8 cellular contexts compared by ENCODE assay signal in the genomic region with DNA sequence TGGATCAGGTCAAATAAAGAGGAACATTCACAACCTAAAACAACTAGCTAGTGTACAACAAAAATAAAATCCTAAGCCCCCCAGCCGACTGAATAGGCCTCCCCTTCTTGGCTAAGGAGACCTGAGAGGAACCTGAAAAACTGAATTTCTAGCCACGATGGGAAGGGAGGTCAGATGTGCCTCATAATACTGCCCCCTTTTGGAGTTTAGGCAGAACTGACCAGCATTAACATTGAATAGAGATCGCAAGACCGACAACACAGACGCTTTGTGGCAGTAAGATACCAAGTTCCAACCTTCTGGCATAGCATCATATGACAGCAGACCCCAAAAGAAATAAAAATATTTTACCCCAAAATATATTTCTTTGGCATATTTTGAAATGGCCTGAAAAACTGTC. TPM values are rescaled to one million over a fixed set of nuclear protein-coding genes. Genes with fewer than 3 reads are reported as not detected.
DNase-seq lines count a peak whose midpoint lies in the region; TF ChIP-seq lines count a peak whose summit lies in the region.

No MANE protein-coding gene starts in this region.

- TF ChIP-seq CTCF in WI38 (IDR thresholded peaks at IDR 0.05; ENCODE audit: low read depth, low read length): peak; percentile 56
- TF ChIP-seq CTCF in mesothelial cell of epicardium (IDR thresholded peaks at IDR 0.05; ENCODE audit: unreplicated experiment): peak; percentile 39

- DNase-seq in NCI-H2107 treated with DMSO at 0.1 percent for 48 hours (lab: John Stamatoyannopoulos, UW; ENCODE audit: unreplicated experiment) (peak; percentile 2), NCI-H2107 (lab: John Stamatoyannopoulos, UW) (no peak), HuH-7.5 (ENCODE audit: low spot score) (peak; percentile 38), mesothelial cell of epicardium (ENCODE audit: low spot score in 2 of 2, unreplicated experiment in 2 of 2) (no peak), T-helper 9 cell (no peak), C1 segment of cervical spinal cord (lab: John Stamatoyannopoulos, UW) (no peak), cortex of kidney (lab: John Stamatoyannopoulos, UW) (no peak)

- no peaks in the 10 kb centered on the region for H3K9me3 Mint-ChIP-seq in mesothelial cell of epicardium

- peaks cover 12% of the 10 kb centered on the region for H3K4me1 Mint-ChIP-seq in mesothelial cell of epicardium

- H3K27ac Mint-ChIP-seq in mesothelial cell of epicardium: no peak overlapping the region

- peaks cover 12% of the 10 kb centered on the region for H3K27me3 Mint-ChIP-seq in mesothelial cell of epicardium (ENCODE audit: low read depth)

- no peaks in the 10 kb centered on the region for H3K36me3 Mint-ChIP-seq in mesothelial cell of epicardium

- H3K4me3 ChIP-seq in WI38 (ENCODE audit: low read depth, low read length): no peak overlapping the region

- H3K4me3 Mint-ChIP-seq in mesothelial cell of epicardium: no peak overlapping the region

RNA-seq across cellular contexts. Expression of gene CBY2, which starts 15.9 kb away (rescaled TPM):
- total RNA-seq in mesothelial cell of epicardium: not detected in 3 replicates

Comparison
In these comparisons a context has a peak if more than half of its experiments do, and no peak if none do; other contexts are left out.
1. DNase-seq: peak in NCI-H2107 treated with DMSO at 0.1 percent for 48 hours (single experiment) and HuH-7.5 (single experiment); none in NCI-H2107 (single experiment), mesothelial cell of epicardium (0 of 2), T-helper 9 cell (single experiment), C1 segment of cervical spinal cord (0 of 14) and cortex of kidney (single experiment).